Comparison of ENCODE assay signal across 11 cellular contexts in the genomic region with DNA sequence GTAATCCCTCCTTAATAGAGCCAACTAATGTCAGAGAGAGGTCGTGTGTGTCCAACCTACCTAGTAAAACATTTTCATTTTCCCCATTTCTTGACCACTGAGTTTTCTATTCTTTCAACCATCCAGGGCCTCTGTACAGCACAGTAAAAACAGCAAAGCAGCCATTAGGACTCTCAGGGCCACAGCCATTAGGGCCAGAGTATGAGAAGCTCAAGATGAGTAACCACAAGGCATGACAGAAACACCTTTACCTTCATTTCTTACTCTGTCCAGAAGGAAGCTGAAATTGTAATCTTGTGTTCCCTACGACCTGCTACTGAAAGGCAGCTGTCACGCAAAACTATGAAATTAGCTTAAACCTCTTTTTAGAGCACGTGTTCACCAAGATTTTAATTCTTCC. TPM values are rescaled to one million over a fixed set of nuclear protein-coding genes. Genes with fewer than 3 reads are reported as not detected.
DNase-seq lines count a peak whose midpoint lies in the region; ATAC-seq and TF ChIP-seq lines count a peak whose summit lies in the region.
"Had no signal": no experiment of that assay in that cellular context is flagged by ENCODE, and none has a peak within 500 bp of the region (broad histone marks: within the 10 kb centered on the region; RNA-seq: fewer than 3 reads in every experiment).

No MANE protein-coding gene starts in this region.

- H3K4me1 Mint-ChIP-seq in activated naive CD4-positive, alpha-beta T cell treated with anti-CD3 and anti-CD28 coated beads, Interleukin-2, amount 50 U/mL, for 24 hours: peaks cover 47% of the 10 kb centered on the region

- H3K9me3 ChIP-seq in SU-DHL-6 (ENCODE audit: insufficient read depth, low read length): no peaks in the 10 kb centered on the region
- no peaks in the 10 kb centered on the region for H3K9me3 ChIP-seq in suprapubic skin
- H3K9me3 ChIP-seq: colonic mucosa had no signal

- no peak overlapping the region for H3K4me3 ChIP-seq in SU-DHL-6 (ENCODE audit: insufficient read depth, low read length, poor library complexity, severe bottlenecking)
- H3K4me3 ChIP-seq in fibroblast of the aortic adventitia (ENCODE audit: low read depth, low read length): peak overlapping the region; percentile 25
- H3K4me3 ChIP-seq in suprapubic skin: peak overlapping the region; percentile 86

- H3K4me3 Mint-ChIP-seq in activated naive CD4-positive, alpha-beta T cell treated with anti-CD3 and anti-CD28 coated beads, Interleukin-2, amount 50 U/mL, for 24 hours: peak overlapping the region; percentile 99

- H3K27me3 Mint-ChIP-seq in activated naive CD4-positive, alpha-beta T cell treated with anti-CD3 and anti-CD28 coated beads, Interleukin-2, amount 50 U/mL, for 24 hours: no peaks in the 10 kb centered on the region

- WGBS in suprapubic skin: 43% methylated on average over 4 of the region's 4 CpGs

- H3K36me3 ChIP-seq in SU-DHL-6 (ENCODE audit: low read length) (no peaks in the 10 kb centered on the region), suprapubic skin (no peaks in the 10 kb centered on the region)
- H3K36me3 ChIP-seq: colonic mucosa had no signal

- no peak overlapping the region for H3K27ac Mint-ChIP-seq in activated naive CD4-positive, alpha-beta T cell treated with anti-CD3 and anti-CD28 coated beads, Interleukin-2, amount 50 U/mL, for 24 hours
- H3K27ac Mint-ChIP-seq in activated naive CD4-positive, alpha-beta T cell treated with anti-CD3 and anti-CD28 coated beads, Interleukin-2, amount 50 U/mL, for 72 hours: no peak overlapping the region

- no peak overlapping the region for H2AFZ ChIP-seq in SU-DHL-6 (ENCODE audit: low read depth, low read length, severe bottlenecking)

- H3K4me1 ChIP-seq in suprapubic skin: peaks cover 58% of the 10 kb centered on the region
- H3K4me1 ChIP-seq: colonic mucosa had no signal

- TF ChIP-seq EP300 in suprapubic skin (IDR thresholded peaks at IDR 0.05): no peak

- H3K27me3 ChIP-seq in SU-DHL-6 (ENCODE audit: low read length) (no peaks in the 10 kb centered on the region), suprapubic skin (no peaks in the 10 kb centered on the region)
- H3K27me3 ChIP-seq: colonic mucosa had no signal

- no peak for TF ChIP-seq CTCF in SU-DHL-6 (IDR thresholded peaks at IDR 0.05; ENCODE audit: insufficient read depth, low read length, poor library complexity, severe bottlenecking)
- no peak for TF ChIP-seq CTCF in fibroblast of the aortic adventitia (IDR thresholded peaks at IDR 0.05; ENCODE audit: insufficient read depth, low read length)
- TF ChIP-seq CTCF in suprapubic skin (IDR thresholded peaks at IDR 0.05): no peak

- TF ChIP-seq POLR2A in suprapubic skin (IDR thresholded peaks at IDR 0.05): no peak

- no peak for ATAC-seq in activated naive CD4-positive, alpha-beta T cell treated with anti-CD3 and anti-CD28 coated beads, Interleukin-2, amount 50 U/mL, for 72 hours
- ATAC-seq in HG03280 (IDR thresholded peaks at IDR 0.05; ENCODE audit: unreplicated experiment) (no peak), HG03025 (IDR thresholded peaks at IDR 0.05; ENCODE audit: low FRiP score, unreplicated experiment) (no peak)

- H3K36me3 Mint-ChIP-seq in activated naive CD4-positive, alpha-beta T cell treated with anti-CD3 and anti-CD28 coated beads, Interleukin-2, amount 50 U/mL, for 24 hours: peaks cover 4% of the 10 kb centered on the region
- H3K36me3 Mint-ChIP-seq in activated naive CD4-positive, alpha-beta T cell treated with anti-CD3 and anti-CD28 coated beads, Interleukin-2, amount 50 U/mL, for 72 hours: peaks cover 12 to 16% of the 10 kb centered on the region in 2 donors

- H3F3A ChIP-seq in SU-DHL-6 (ENCODE audit: insufficient read depth): no peaks in the 10 kb centered on the region; the same call in none of the 2 replicates

- H3K4me2 ChIP-seq in SU-DHL-6 (ENCODE audit: low read depth, low read length, poor library complexity, severe bottlenecking): peak overlapping the region; percentile 6

- 0 out of 2 replicates have a peak overlapping the region, but pooled peaks have one; percentile 23 for H3K27ac ChIP-seq in SU-DHL-6 (ENCODE audit: low read depth, low read length)
- no peak overlapping the region for H3K27ac ChIP-seq in suprapubic skin
- H3K27ac ChIP-seq: colonic mucosa had no signal

- peaks cover 69% of the 10 kb centered on the region for H3K79me2 ChIP-seq in SU-DHL-6 (ENCODE audit: insufficient read depth, low read length)

- no peaks in the 10 kb centered on the region for H3K9me3 Mint-ChIP-seq in activated naive CD4-positive, alpha-beta T cell treated with anti-CD3 and anti-CD28 coated beads, Interleukin-2, amount 50 U/mL, for 24 hours
- H3K9me3 Mint-ChIP-seq in activated naive CD4-positive, alpha-beta T cell treated with anti-CD3 and anti-CD28 coated beads, Interleukin-2, amount 50 U/mL, for 72 hours: no peaks in the 10 kb centered on the region

- no peak for DNase-seq in activated naive CD4-positive, alpha-beta T cell treated with anti-CD3 and anti-CD28 coated beads, Interleukin-2, amount 50 U/mL, for 72 hours (ENCODE audit: low spot score in 2 of 2)
- no peak for DNase-seq in fibroblast of the aortic adventitia (ENCODE audit: low read depth)
- no peak for DNase-seq in suprapubic skin (ENCODE audit: low spot score in 2 of 2)
- no peak for DNase-seq in NCI-H345 treated with DMSO at 0.1 percent for 48 hours (lab: John Stamatoyannopoulos, UW; ENCODE audit: unreplicated experiment)
- DNase-seq: colonic mucosa, head of caudate nucleus, NCI-H1436 treated with DMSO at 0.1 percent for 48 hours had no signal

- H4K20me1 ChIP-seq in SU-DHL-6 (ENCODE audit: low read depth, low read length): peaks cover 6% of the 10 kb centered on the region; the same call in 1 of the 2 replicates

- H3K9ac ChIP-seq in SU-DHL-6 (ENCODE audit: low read length): no peak overlapping the region

- H3K9me2 ChIP-seq in SU-DHL-6 (replicated peaks; ENCODE audit: insufficient read depth, low read length): no peaks in the 10 kb centered on the region

RNA-seq across cellular contexts. Expression of a gene that starts 2.3 kb away (rescaled TPM):
- total RNA-seq in activated naive CD4-positive, alpha-beta T cell treated with anti-CD3 and anti-CD28 coated beads, Interleukin-2, amount 50 U/mL, for 72 hours: 10 to 100 TPM; 26.7 to 33.3 TPM
- total RNA-seq in fibroblast of the aortic adventitia (ENCODE audit: low replicate concordance) (15.9 and 18.3 TPM in 2 replicates), suprapubic skin (10 to 100 TPM; 64.7 to 91.8 (median 70.6) TPM)
